8 cellular contexts compared by ENCODE assay signal in genomic region chr22:23750744-23751440, GRCh38. TPM values are rescaled to one million over a fixed set of nuclear protein-coding genes. Genes with fewer than 3 reads are reported as not detected.
DNase-seq lines count a peak whose midpoint lies in the region; ATAC-seq and FAIRE-seq lines count a peak whose summit lies in the region.

Gene ZNF70, minus strand, starts transcription at chr22:23751112. Its CDS starts 5,972 bp downstream, at chr22:23745140.

- DNase-seq in DMS114 treated with DMSO at 0.1 percent for 48 hours (lab: John Stamatoyannopoulos, UW; ENCODE audit: unreplicated experiment) (peak; percentile 44), Kasumi-1 (lab: John Stamatoyannopoulos, UW) (peak; percentile 63 to 80), SHP77 treated with DMSO at 0.1 percent for 48 hours (lab: John Stamatoyannopoulos, UW) (peak; percentile 45), frontal cortex (ENCODE audit: low spot score in 2 of 2) (peak; percentile 91 to 92), nucleus accumbens (lab: John Stamatoyannopoulos, UW) (peak in 52 of 56 donors; percentile 15 to 86 (median 60)), superior temporal gyrus (ENCODE audit: extremely low spot score) (peak; percentile 57)
- DNase-seq in activated gamma-delta T cell treated with anti-CD3 and anti-CD28 coated beads, Interleukin-2, amount 50 U/mL, for 16 hours (ENCODE audit: low read depth), result peak; percentile 79

- no peak for FAIRE-seq in frontal cortex (lab: Jason Lieb, UNC)

- peak; percentile 54 for ATAC-seq in GM21528 (IDR thresholded peaks at IDR 0.05; ENCODE audit: low FRiP score, unreplicated experiment)

RNA-seq across cellular contexts. Expression of gene ZNF70, which starts in this region (rescaled TPM):
- total RNA-seq in frontal cortex, result 3.7 TPM

Comparison
In these comparisons a context has a peak if more than half of its experiments do, and no peak if none do; other contexts are left out.
1. Peak in every context shown above with its lines: DNase-seq and ATAC-seq.